9 cellular contexts compared by ENCODE assay signal in the genomic region with DNA sequence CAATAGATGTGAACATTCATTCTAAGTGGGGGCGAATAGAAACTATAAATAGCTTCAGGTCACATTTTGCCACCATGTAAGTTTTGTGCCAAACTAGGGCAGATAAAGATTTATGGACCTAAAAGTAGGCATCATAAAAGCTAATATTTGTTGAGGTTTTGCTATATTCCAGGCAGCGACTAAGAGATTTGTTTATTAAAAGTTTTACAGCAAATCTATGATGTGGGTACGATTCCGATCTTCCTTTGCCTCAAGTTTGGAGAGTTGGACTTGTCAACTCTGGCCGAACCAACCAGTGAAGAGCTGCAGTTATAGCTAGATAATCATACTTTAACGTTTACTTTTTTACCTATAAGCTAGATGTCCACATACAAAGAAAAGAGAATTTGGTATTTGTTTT. TPM values are rescaled to one million over a fixed set of nuclear protein-coding genes. Genes with fewer than 3 reads are reported as not detected.
DNase-seq lines count a peak whose midpoint lies in the region; ATAC-seq and TF ChIP-seq lines count a peak whose summit lies in the region.
"Had no signal": no experiment of that assay in that cellular context is flagged by ENCODE, and none has a peak within 500 bp of the region (broad histone marks: within the 10 kb centered on the region; RNA-seq: fewer than 3 reads in every experiment).

No MANE protein-coding gene starts in this region.

- peaks cover 1% of the 10 kb centered on the region for H3K79me1 ChIP-seq in mesenchymal stem cell (replicated peaks; ENCODE audit: low read length, poor library complexity, severe bottlenecking)

- H3K4me3 Mint-ChIP-seq in brain = peak overlapping the region; percentile 89 to 97 (median 97)

- no peak overlapping the region for H4K91ac ChIP-seq in mesenchymal stem cell (ENCODE audit: low read length)

- no peak overlapping the region for H4K8ac ChIP-seq in mesenchymal stem cell (ENCODE audit: low read length)

- no peak overlapping the region for H2AFZ ChIP-seq in mesenchymal stem cell (ENCODE audit: low read depth, low read length)

- H3K14ac ChIP-seq in mesenchymal stem cell (ENCODE audit: low read length in 2 of 2) = no peak overlapping the region

- H3K27me3 ChIP-seq in heart left ventricle (no peaks in the 10 kb centered on the region), mesenchymal stem cell (ENCODE audit: control insufficient read depth in 1 of 2, insufficient read depth in 1 of 2, low read length in 2 of 2) (no peaks in the 10 kb centered on the region), uterus (no peaks in the 10 kb centered on the region)

- no peak overlapping the region for H2BK5ac ChIP-seq in mesenchymal stem cell (ENCODE audit: low read depth, low read length, poor library complexity, severe bottlenecking)

- peak overlapping the region; percentile 94 to 100 (median 99) for H3K27ac Mint-ChIP-seq in brain

- 65 to 73% (median 70%) methylated on average over 6 of the region's 6 CpGs for WGBS in heart left ventricle, 4 donors
- 78% methylated on average over 6 of the region's 6 CpGs for WGBS in mesenchymal stem cell

- no peak overlapping the region for H2BK120ac ChIP-seq in mesenchymal stem cell (ENCODE audit: low read depth, low read length)

- no peak overlapping the region for H2BK15ac ChIP-seq in mesenchymal stem cell (ENCODE audit: low read depth, poor library complexity, severe bottlenecking)

- H3K23ac ChIP-seq in mesenchymal stem cell (ENCODE audit: low read length in 2 of 2) = no peak overlapping the region

- H3K27ac ChIP-seq in heart left ventricle (peak overlapping the region in 7 of 12 donors; percentile 99 to 100 (median 100)), mesenchymal stem cell (ENCODE audit: low read length, poor library complexity, severe bottlenecking) (peak overlapping the region; percentile 96), uterus (peak overlapping the region; percentile 97 to 98), caudate nucleus (ENCODE audit: low read depth, low read length) (no peak overlapping the region)

- H3K18ac ChIP-seq in mesenchymal stem cell (ENCODE audit: low read depth in 1 of 2, low read length in 2 of 2) = no peak overlapping the region

- no peak for TF ChIP-seq POLR2A in heart left ventricle (IDR thresholded peaks at IDR 0.05)
- no peak for TF ChIP-seq POLR2A in uterus (IDR thresholded peaks at IDR 0.05)

- H3K4me2 ChIP-seq in mesenchymal stem cell (ENCODE audit: low read length, poor library complexity, severe bottlenecking) = peak overlapping the region; percentile 77

- no peak overlapping the region for H3K4ac ChIP-seq in mesenchymal stem cell (ENCODE audit: low read depth in 1 of 2, low read length in 2 of 2)

- H3K36me3 ChIP-seq in heart left ventricle (peaks cover 0 to 31% (median 13%) of the 10 kb centered on the region in 9 donors), mesenchymal stem cell (ENCODE audit: control insufficient read depth in 1 of 2, insufficient read depth in 2 of 2, low read depth in 1 of 2, low read length in 2 of 2) (peaks cover 0 to 29% of the 10 kb centered on the region in 2 experiments), uterus (no peaks in the 10 kb centered on the region)

- H3K36me3 Mint-ChIP-seq in brain = peaks cover 59% of the 10 kb centered on the region

- DNase-seq in heart left ventricle (no peak), cardiac septum (ENCODE audit: low spot score) (no peak), mesenchymal stem cell (no peak), uterus (no peak), cerebellar nuclear complex (lab: John Stamatoyannopoulos, UW) (no peak), caudate nucleus (lab: John Stamatoyannopoulos, UW) (no peak)
- DNase-seq in stimulated activated CD4-positive, alpha-beta T cell treated with anti-CD3 and anti-CD28 coated beads, Interleukin-4, amount 100 ng/mL, for 1 hour = no peak
- DNase-seq: DMS 273 treated with DMSO at 0.1 percent for 48 hours had no signal

- peak overlapping the region; percentile 100 for H3K9ac ChIP-seq in mesenchymal stem cell (ENCODE audit: low read length)

- TF ChIP-seq CTCF in heart left ventricle (IDR thresholded peaks at IDR 0.05) (no peak), brain (conservative IDR thresholded peaks at IDR 0.05) (no peak), uterus (IDR thresholded peaks at IDR 0.05) (no peak)

- peaks cover 45% of the 10 kb centered on the region for H3K4me1 Mint-ChIP-seq in brain

- peaks cover 0 to 16% (median 5%) of the 10 kb centered on the region in 5 experiments for H3K9me3 Mint-ChIP-seq in brain

- H3K4me1 ChIP-seq in heart left ventricle (peaks cover 0 to 49% (median 32%) of the 10 kb centered on the region in 12 donors), mesenchymal stem cell (ENCODE audit: control insufficient read depth, insufficient read depth, low read depth, low read length) (peaks cover 3% of the 10 kb centered on the region), uterus (peaks cover 0 to 6% of the 10 kb centered on the region in 2 donors)

- H2AK5ac ChIP-seq in mesenchymal stem cell (ENCODE audit: low read length, severe bottlenecking) = no peak overlapping the region

- H3K4me3 ChIP-seq in heart left ventricle (peak overlapping the region in 10 of 12 donors; percentile 74 to 99 (median 93)), mesenchymal stem cell (ENCODE audit: insufficient read depth in 1 of 2, low read depth in 1 of 2, low read length in 2 of 2) (peak overlapping the region in 1 of 2 experiments; percentile 91), uterus (peak overlapping the region in 1 of 2 donors; percentile 63)

- H3K9me3 ChIP-seq in heart left ventricle (no peaks in the 10 kb centered on the region), mesenchymal stem cell (ENCODE audit: control insufficient read depth, low read length) (no peaks in the 10 kb centered on the region), uterus (no peaks in the 10 kb centered on the region)

- no peak overlapping the region for H2BK12ac ChIP-seq in mesenchymal stem cell (ENCODE audit: low read length in 2 of 2)

- intact Hi-C loops in heart left ventricle (cut with DNase I) (loop anchor here in 2 of 10 donors (5.0 kb wide), 2 partner anchors 79 to 84 kb away; no protein-coding TSS in a partner anchor), cardiac septum (cut with DNase I) (loop anchor here (5.0 to 10.0 kb wide), 2 partner anchors 84 to 148 kb away; partner anchors contain the start of gene GCH1), uterus (cut with DNase I; ENCODE audit: low total_unique reads) (no loop called here)

- peaks cover 16% of the 10 kb centered on the region for H3K27me3 Mint-ChIP-seq in brain

- no peak for ATAC-seq in heart left ventricle

RNA-seq across cellular contexts. Expression of gene MAPK1IP1L, which starts 1.6 kb away (rescaled TPM):
- total RNA-seq in heart left ventricle (100 to 1,000 TPM in 2 of 9 donors, 10 to 100 TPM in 7; 58.9 to 159 (median 80.1) TPM), cardiac septum (75.2 TPM), uterus (10 to 100 TPM in 3 of 4 donors, 1 to 10 TPM in 1; 8.5 to 88.7 (median 27.9) TPM)
- polyA plus RNA-seq in heart left ventricle (10 to 100 TPM; 23.8 to 66.7 TPM), brain (ENCODE audit: insufficient read depth, low read depth, low replicate concordance) (91.1 TPM)
- polyA plus RNA-seq in mesenchymal stem cell (2013, experiment 1 of 2) = 123 TPM
- 118 TPM for polyA plus RNA-seq in mesenchymal stem cell (2013, experiment 2 of 2)

RNA-seq across cellular contexts. Expression of gene SOCS4, which starts 26.0 kb away (rescaled TPM):
- total RNA-seq in heart left ventricle (10 to 100 TPM in 8 of 9 donors, 1 to 10 TPM in 1; 8.9 to 20.7 (median 15.6) TPM), cardiac septum (19.8 TPM), uterus (10 to 100 TPM; 10.2 to 36.4 (median 22.4) TPM)
- polyA plus RNA-seq in heart left ventricle (1 to 10 TPM; 3.7 to 8.0 TPM), brain (ENCODE audit: insufficient read depth, low read depth, low replicate concordance) (3.2 TPM)
- polyA plus RNA-seq in mesenchymal stem cell (2013, experiment 1 of 2) = 11.3 TPM
- 11.8 TPM for polyA plus RNA-seq in mesenchymal stem cell (2013, experiment 2 of 2)

RNA-seq across cellular contexts. Expression of gene WDHD1, which starts 26.1 kb away (rescaled TPM):
- total RNA-seq in heart left ventricle = 1 to 10 TPM in 8 of 9 donors, under 1 TPM in 1; 0.44 to 3.5 (median 2.2) TPM
- polyA plus RNA-seq in heart left ventricle = 1 to 10 TPM in 1 of 2 donors, under 1 TPM in 1; 0.42 to 1.4 TPM
- total RNA-seq in cardiac septum = 1.8 TPM
- 7.4 TPM for polyA plus RNA-seq in brain (ENCODE audit: insufficient read depth, low read depth, low replicate concordance)
- 3.3 TPM for polyA plus RNA-seq in mesenchymal stem cell (2013, experiment 1 of 2)
- 2.8 TPM for polyA plus RNA-seq in mesenchymal stem cell (2013, experiment 2 of 2)
- 10 to 100 TPM in 1 of 4 donors, 1 to 10 TPM in 2, under 1 TPM in 1; 0.51 to 20.0 (median 3.1) TPM for total RNA-seq in uterus
